1 cellular context compared by ENCODE assay signal in the genomic region with DNA sequence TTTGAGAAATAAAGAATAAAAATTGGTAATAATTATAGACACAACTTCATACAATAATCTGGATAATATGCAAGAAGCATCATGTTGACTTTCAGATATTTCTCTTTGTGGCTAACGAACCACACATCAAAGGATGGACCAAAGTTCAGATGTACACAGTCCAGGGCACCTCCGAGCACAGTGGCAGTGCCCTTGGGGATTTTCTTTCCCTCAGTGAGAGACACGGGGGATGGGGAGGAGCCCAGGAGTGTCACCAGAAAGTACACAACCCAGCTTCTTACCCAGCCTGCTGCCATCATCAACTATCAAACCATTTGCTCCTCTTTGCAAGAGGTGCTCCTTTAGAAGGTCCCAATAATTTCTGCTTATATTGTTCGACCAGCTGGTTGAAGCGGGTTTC.
TF ChIP-seq lines count a peak whose summit lies in the region.

No MANE protein-coding gene starts in this region.

TF ChIP-seq in HepG2, 621 proteins besides CTCF, POLR2A, EP300 and RAD21 (continued from another document and continues in another):
- TF ChIP-seq, protein P1, sequence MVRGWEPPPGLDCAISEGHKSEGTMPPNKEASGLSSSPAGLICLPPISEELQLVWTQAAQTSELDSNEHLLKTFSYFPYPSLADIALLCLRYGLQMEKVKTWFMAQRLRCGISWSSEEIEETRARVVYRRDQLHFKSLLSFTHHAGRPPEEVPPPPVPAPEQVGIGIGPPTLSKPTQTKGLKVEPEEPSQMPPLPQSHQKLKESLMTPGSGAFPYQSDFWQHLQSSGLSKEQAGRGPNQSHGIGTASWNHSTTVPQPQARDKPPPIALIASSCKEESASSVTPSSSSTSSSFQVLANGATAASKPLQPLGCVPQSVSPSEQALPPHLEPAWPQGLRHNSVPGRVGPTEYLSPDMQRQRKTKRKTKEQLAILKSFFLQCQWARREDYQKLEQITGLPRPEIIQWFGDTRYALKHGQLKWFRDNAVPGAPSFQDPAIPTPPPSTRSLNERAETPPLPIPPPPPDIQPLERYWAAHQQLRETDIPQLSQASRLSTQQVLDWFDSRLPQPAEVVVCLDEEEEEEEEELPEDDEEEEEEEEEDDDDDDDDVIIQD (CRISPR knock-in tag; IDR thresholded peaks at IDR 0.05; ENCODE audit: low read depth): peak; percentile 73; the same call in 1 of the 2 replicates
- TF ChIP-seq CREM (IDR thresholded peaks at IDR 0.05): peak; percentile 63
- TF ChIP-seq CREM (CRISPR knock-in tag; IDR thresholded peaks at IDR 0.05): no peak
- TF ChIP-seq, protein P2, sequence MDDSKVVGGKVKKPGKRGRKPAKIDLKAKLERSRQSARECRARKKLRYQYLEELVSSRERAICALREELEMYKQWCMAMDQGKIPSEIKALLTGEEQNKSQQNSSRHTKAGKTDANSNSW (CRISPR knock-in tag; IDR thresholded peaks at IDR 0.05; ENCODE audit: borderline replicate concordance): no peak
- no peak for TF ChIP-seq BORCS8-MEF2B (CRISPR knock-in tag; IDR thresholded peaks at IDR 0.05)
- no peak for TF ChIP-seq DR1 (CRISPR knock-in tag; IDR thresholded peaks at IDR 0.05)
- no peak for TF ChIP-seq JUND (CRISPR knock-in tag; IDR thresholded peaks at IDR 0.05)
- TF ChIP-seq, protein P3, sequence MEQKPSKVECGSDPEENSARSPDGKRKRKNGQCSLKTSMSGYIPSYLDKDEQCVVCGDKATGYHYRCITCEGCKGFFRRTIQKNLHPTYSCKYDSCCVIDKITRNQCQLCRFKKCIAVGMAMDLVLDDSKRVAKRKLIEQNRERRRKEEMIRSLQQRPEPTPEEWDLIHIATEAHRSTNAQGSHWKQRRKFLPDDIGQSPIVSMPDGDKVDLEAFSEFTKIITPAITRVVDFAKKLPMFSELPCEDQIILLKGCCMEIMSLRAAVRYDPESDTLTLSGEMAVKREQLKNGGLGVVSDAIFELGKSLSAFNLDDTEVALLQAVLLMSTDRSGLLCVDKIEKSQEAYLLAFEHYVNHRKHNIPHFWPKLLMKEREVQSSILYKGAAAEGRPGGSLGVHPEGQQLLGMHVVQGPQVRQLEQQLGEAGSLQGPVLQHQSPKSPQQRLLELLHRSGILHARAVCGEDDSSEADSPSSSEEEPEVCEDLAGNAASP (CRISPR knock-in tag; IDR thresholded peaks at IDR 0.05; ENCODE audit: borderline replicate concordance): peak; percentile 31; the same call in 1 of the 2 replicates
- TF ChIP-seq, protein P4, sequence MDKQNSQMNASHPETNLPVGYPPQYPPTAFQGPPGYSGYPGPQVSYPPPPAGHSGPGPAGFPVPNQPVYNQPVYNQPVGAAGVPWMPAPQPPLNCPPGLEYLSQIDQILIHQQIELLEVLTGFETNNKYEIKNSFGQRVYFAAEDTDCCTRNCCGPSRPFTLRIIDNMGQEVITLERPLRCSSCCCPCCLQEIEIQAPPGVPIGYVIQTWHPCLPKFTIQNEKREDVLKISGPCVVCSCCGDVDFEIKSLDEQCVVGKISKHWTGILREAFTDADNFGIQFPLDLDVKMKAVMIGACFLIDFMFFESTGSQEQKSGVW (CRISPR knock-in tag; IDR thresholded peaks at IDR 0.05; ENCODE audit: borderline replicate concordance): no peak
- TF ChIP-seq HOXA3 (CRISPR knock-in tag; IDR thresholded peaks at IDR 0.05): peak; percentile 25; the same call in 1 of the 2 replicates
- TF ChIP-seq HDAC6 (IDR thresholded peaks at IDR 0.05; ENCODE audit: low read depth, low read length): no peak
- peak; percentile 71; the same call in 1 of the 2 replicates for TF ChIP-seq MIXL1 (CRISPR knock-in tag; IDR thresholded peaks at IDR 0.05)
- no peak for TF ChIP-seq IKZF1 (IDR thresholded peaks at IDR 0.05)
- TF ChIP-seq NRL (CRISPR knock-in tag; IDR thresholded peaks at IDR 0.05; ENCODE audit: borderline replicate concordance): no peak
- TF ChIP-seq, protein P5, sequence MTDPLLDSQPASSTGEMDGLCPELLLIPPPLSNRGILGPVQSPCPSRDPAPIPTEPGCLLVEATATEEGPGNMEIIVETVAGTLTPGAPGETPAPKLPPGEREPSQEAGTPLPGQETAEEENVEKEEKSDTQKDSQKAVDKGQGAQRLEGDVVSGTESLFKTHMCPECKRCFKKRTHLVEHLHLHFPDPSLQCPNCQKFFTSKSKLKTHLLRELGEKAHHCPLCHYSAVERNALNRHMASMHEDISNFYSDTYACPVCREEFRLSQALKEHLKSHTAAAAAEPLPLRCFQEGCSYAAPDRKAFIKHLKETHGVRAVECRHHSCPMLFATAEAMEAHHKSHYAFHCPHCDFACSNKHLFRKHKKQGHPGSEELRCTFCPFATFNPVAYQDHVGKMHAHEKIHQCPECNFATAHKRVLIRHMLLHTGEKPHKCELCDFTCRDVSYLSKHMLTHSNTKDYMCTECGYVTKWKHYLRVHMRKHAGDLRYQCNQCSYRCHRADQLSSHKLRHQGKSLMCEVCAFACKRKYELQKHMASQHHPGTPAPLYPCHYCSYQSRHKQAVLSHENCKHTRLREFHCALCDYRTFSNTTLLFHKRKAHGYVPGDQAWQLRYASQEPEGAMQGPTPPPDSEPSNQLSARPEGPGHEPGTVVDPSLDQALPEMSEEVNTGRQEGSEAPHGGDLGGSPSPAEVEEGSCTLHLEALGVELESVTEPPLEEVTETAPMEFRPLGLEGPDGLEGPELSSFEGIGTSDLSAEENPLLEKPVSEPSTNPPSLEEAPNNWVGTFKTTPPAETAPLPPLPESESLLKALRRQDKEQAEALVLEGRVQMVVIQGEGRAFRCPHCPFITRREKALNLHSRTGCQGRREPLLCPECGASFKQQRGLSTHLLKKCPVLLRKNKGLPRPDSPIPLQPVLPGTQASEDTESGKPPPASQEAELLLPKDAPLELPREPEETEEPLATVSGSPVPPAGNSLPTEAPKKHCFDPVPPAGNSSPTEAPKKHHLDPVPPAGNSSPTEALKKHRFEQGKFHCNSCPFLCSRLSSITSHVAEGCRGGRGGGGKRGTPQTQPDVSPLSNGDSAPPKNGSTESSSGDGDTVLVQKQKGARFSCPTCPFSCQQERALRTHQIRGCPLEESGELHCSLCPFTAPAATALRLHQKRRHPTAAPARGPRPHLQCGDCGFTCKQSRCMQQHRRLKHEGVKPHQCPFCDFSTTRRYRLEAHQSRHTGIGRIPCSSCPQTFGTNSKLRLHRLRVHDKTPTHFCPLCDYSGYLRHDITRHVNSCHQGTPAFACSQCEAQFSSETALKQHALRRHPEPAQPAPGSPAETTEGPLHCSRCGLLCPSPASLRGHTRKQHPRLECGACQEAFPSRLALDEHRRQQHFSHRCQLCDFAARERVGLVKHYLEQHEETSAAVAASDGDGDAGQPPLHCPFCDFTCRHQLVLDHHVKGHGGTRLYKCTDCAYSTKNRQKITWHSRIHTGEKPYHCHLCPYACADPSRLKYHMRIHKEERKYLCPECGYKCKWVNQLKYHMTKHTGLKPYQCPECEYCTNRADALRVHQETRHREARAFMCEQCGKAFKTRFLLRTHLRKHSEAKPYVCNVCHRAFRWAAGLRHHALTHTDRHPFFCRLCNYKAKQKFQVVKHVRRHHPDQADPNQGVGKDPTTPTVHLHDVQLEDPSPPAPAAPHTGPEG (CRISPR knock-in tag; IDR thresholded peaks at IDR 0.05): no peak
- TF ChIP-seq ZBTB3 (CRISPR knock-in tag; IDR thresholded peaks at IDR 0.05; ENCODE audit: borderline replicate concordance, low read depth): no peak
- TF ChIP-seq ZNF549 (CRISPR knock-in tag; IDR thresholded peaks at IDR 0.05): no peak
- TF ChIP-seq ZSCAN29 (CRISPR knock-in tag; conservative IDR thresholded peaks at IDR 0.05): 0 out of 2 replicates have a peak, but pooled peaks have one; percentile 39
- TF ChIP-seq, protein P6, sequence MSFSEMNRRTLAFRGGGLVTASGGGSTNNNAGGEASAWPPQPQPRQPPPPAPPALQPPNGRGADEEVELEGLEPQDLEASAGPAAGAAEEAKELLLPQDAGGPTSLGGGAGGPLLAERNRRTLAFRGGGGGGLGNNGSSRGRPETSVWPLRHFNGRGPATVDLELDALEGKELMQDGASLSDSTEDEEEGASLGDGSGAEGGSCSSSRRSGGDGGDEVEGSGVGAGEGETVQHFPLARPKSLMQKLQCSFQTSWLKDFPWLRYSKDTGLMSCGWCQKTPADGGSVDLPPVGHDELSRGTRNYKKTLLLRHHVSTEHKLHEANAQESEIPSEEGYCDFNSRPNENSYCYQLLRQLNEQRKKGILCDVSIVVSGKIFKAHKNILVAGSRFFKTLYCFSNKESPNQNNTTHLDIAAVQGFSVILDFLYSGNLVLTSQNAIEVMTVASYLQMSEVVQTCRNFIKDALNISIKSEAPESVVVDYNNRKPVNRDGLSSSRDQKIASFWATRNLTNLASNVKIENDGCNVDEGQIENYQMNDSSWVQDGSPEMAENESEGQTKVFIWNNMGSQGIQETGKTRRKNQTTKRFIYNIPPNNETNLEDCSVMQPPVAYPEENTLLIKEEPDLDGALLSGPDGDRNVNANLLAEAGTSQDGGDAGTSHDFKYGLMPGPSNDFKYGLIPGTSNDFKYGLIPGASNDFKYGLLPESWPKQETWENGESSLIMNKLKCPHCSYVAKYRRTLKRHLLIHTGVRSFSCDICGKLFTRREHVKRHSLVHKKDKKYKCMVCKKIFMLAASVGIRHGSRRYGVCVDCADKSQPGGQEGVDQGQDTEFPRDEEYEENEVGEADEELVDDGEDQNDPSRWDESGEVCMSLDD (CRISPR knock-in tag; IDR thresholded peaks at IDR 0.05; ENCODE audit: borderline replicate concordance): no peak
- TF ChIP-seq TGIF2 (CRISPR knock-in tag; IDR thresholded peaks at IDR 0.05): no peak
- TF ChIP-seq ZMYM4 (CRISPR knock-in tag; IDR thresholded peaks at IDR 0.05): peak; percentile 72
- TF ChIP-seq ZNF672 (CRISPR knock-in tag; IDR thresholded peaks at IDR 0.05): no peak
- TF ChIP-seq ZNF703 (CRISPR knock-in tag; IDR thresholded peaks at IDR 0.05; ENCODE audit: borderline replicate concordance): no peak
- TF ChIP-seq DNMT3B (CRISPR knock-in tag; conservative IDR thresholded peaks at IDR 0.05): no peak
- TF ChIP-seq, protein P7, sequence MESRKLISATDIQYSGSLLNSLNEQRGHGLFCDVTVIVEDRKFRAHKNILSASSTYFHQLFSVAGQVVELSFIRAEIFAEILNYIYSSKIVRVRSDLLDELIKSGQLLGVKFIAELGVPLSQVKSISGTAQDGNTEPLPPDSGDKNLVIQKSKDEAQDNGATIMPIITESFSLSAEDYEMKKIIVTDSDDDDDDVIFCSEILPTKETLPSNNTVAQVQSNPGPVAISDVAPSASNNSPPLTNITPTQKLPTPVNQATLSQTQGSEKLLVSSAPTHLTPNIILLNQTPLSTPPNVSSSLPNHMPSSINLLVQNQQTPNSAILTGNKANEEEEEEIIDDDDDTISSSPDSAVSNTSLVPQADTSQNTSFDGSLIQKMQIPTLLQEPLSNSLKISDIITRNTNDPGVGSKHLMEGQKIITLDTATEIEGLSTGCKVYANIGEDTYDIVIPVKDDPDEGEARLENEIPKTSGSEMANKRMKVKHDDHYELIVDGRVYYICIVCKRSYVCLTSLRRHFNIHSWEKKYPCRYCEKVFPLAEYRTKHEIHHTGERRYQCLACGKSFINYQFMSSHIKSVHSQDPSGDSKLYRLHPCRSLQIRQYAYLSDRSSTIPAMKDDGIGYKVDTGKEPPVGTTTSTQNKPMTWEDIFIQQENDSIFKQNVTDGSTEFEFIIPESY (CRISPR knock-in tag; IDR thresholded peaks at IDR 0.05): peak; percentile 52; the same call in 1 of the 2 replicates
- TF ChIP-seq REXO4 (CRISPR knock-in tag; IDR thresholded peaks at IDR 0.05; ENCODE audit: borderline replicate concordance): no peak
- TF ChIP-seq, protein P8, sequence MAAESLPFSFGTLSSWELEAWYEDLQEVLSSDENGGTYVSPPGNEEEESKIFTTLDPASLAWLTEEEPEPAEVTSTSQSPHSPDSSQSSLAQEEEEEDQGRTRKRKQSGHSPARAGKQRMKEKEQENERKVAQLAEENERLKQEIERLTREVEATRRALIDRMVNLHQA (CRISPR knock-in tag; IDR thresholded peaks at IDR 0.05): no peak
- TF ChIP-seq ZNF883 (CRISPR knock-in tag; IDR thresholded peaks at IDR 0.05; ENCODE audit: not compliant biosample characterization): no peak
- TF ChIP-seq ZBTB7A (CRISPR knock-in tag; IDR thresholded peaks at IDR 0.05): no peak
- TF ChIP-seq, protein P9, sequence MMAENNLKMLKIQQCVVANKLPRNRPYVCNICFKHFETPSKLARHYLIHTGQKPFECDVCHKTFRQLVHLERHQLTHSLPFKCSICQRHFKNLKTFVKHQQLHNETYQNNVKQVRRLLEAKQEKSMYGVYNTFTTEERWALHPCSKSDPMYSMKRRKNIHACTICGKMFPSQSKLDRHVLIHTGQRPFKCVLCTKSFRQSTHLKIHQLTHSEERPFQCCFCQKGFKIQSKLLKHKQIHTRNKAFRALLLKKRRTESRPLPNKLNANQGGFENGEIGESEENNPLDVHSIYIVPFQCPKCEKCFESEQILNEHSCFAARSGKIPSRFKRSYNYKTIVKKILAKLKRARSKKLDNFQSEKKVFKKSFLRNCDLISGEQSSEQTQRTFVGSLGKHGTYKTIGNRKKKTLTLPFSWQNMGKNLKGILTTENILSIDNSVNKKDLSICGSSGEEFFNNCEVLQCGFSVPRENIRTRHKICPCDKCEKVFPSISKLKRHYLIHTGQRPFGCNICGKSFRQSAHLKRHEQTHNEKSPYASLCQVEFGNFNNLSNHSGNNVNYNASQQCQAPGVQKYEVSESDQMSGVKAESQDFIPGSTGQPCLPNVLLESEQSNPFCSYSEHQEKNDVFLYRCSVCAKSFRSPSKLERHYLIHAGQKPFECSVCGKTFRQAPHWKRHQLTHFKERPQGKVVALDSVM (CRISPR knock-in tag; IDR thresholded peaks at IDR 0.05): no peak
- 0 out of 2 replicates have a peak, but pooled peaks have one; percentile 40 for TF ChIP-seq KDM2A (CRISPR knock-in tag; IDR thresholded peaks at IDR 0.05; ENCODE audit: borderline replicate concordance, low read depth)
- TF ChIP-seq, protein P10, sequence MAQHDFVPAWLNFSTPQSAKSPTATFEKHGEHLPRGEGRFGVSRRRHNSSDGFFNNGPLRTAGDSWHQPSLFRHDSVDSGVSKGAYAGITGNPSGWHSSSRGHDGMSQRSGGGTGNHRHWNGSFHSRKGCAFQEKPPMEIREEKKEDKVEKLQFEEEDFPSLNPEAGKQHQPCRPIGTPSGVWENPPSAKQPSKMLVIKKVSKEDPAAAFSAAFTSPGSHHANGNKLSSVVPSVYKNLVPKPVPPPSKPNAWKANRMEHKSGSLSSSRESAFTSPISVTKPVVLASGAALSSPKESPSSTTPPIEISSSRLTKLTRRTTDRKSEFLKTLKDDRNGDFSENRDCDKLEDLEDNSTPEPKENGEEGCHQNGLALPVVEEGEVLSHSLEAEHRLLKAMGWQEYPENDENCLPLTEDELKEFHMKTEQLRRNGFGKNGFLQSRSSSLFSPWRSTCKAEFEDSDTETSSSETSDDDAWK (CRISPR knock-in tag; IDR thresholded peaks at IDR 0.05): no peak
- TF ChIP-seq ATM (IDR thresholded peaks at IDR 0.05; ENCODE audit: borderline replicate concordance): no peak
- TF ChIP-seq SNRNP70 (IDR thresholded peaks at IDR 0.05; ENCODE audit: low read depth, low read length): no peak
- no peak for TF ChIP-seq ZNF782 (CRISPR knock-in tag; IDR thresholded peaks at IDR 0.05; ENCODE audit: borderline replicate concordance)
- no peak for TF ChIP-seq SP4 (CRISPR knock-in tag; IDR thresholded peaks at IDR 0.05)
- TF ChIP-seq, protein P11, sequence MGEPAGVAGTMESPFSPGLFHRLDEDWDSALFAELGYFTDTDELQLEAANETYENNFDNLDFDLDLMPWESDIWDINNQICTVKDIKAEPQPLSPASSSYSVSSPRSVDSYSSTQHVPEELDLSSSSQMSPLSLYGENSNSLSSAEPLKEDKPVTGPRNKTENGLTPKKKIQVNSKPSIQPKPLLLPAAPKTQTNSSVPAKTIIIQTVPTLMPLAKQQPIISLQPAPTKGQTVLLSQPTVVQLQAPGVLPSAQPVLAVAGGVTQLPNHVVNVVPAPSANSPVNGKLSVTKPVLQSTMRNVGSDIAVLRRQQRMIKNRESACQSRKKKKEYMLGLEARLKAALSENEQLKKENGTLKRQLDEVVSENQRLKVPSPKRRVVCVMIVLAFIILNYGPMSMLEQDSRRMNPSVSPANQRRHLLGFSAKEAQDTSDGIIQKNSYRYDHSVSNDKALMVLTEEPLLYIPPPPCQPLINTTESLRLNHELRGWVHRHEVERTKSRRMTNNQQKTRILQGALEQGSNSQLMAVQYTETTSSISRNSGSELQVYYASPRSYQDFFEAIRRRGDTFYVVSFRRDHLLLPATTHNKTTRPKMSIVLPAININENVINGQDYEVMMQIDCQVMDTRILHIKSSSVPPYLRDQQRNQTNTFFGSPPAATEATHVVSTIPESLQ (CRISPR knock-in tag; conservative IDR thresholded peaks at IDR 0.05): no peak
- TF ChIP-seq ZNF33A (CRISPR knock-in tag; IDR thresholded peaks at IDR 0.05; ENCODE audit: borderline replicate concordance): no peak
